In genomic region chr17:50953518-50953830, GRCh38 we compare ENCODE assay signal across 16 cellular contexts.
A peak's percentile ranks its signal among the peaks of the same experiment; 100 is the strongest.
DNase-seq lines count a peak whose midpoint lies in the region; ATAC-seq and TF ChIP-seq lines count a peak whose summit lies in the region.
"Had no signal": no experiment of that assay in that cellular context is flagged by ENCODE, and none has a peak within 500 bp of the region (broad histone marks: within the 10 kb centered on the region; RNA-seq: fewer than 3 reads in every experiment).

No MANE protein-coding gene starts in this region.

- H3K4me3 ChIP-seq in GM23338: no peak overlapping the region
- no peak overlapping the region for H3K4me3 ChIP-seq in skeletal muscle satellite cell (ENCODE audit: low read length)

- peak overlapping the region; percentile 83 for H3K27ac Mint-ChIP-seq in GM23338
- peak overlapping the region; percentile 65; the same call in 1 of the 2 replicates for H3K27ac Mint-ChIP-seq in WTC11
- H3K27ac Mint-ChIP-seq in glutamatergic neuron (ENCODE audit: unreplicated experiment): peak overlapping the region; percentile 88
- H3K27ac Mint-ChIP-seq: CD4-positive, alpha-beta T cell; stimulated activated memory B cell treated with anti-CD40 and anti-IgM and Interleukin-4, amounts not matched to agents 10 μg/mL and 1 μg/mL and 100 μg/mL, for 72 hours had no signal

- H3K36me3 ChIP-seq in GM23338 (ENCODE audit: insufficient read depth): no peaks in the 10 kb centered on the region
- no peaks in the 10 kb centered on the region for H3K36me3 ChIP-seq in skeletal muscle satellite cell (ENCODE audit: insufficient read depth, low read length)

- no peak overlapping the region for H3K27ac ChIP-seq in GM23338 (ENCODE audit: low read depth)

- H3K4me1 ChIP-seq in GM23338 (ENCODE audit: insufficient read depth) (peaks cover 36% of the 10 kb centered on the region), skeletal muscle satellite cell (ENCODE audit: control insufficient read depth, insufficient read depth, low read length) (peaks cover 60% of the 10 kb centered on the region)

- no peaks in the 10 kb centered on the region for H3K36me3 Mint-ChIP-seq in GM23338 (ENCODE audit: low read depth)
- no peaks in the 10 kb centered on the region for H3K36me3 Mint-ChIP-seq in WTC11
- H3K36me3 Mint-ChIP-seq in glutamatergic neuron (ENCODE audit: unreplicated experiment): no peaks in the 10 kb centered on the region
- H3K36me3 Mint-ChIP-seq: stimulated activated memory B cell treated with anti-CD40 and anti-IgM and Interleukin-4, amounts not matched to agents 10 μg/mL and 1 μg/mL and 100 μg/mL, for 72 hours had no signal

- H3K79me2 ChIP-seq in GM23338 (replicated peaks; ENCODE audit: insufficient read depth): no peaks in the 10 kb centered on the region

- no peaks in the 10 kb centered on the region for H3F3A ChIP-seq in GM23338 (replicated peaks; ENCODE audit: low read depth)

- CTCF ChIA-PET in WTC11 (lab: Charles Lee): interaction anchor here (1.4 to 6.6 kb wide), 7 partner anchors 22 to 169 kb away, joined by 5 to 85 read pairs (median 15); partner anchors contain the start of gene TOB1

- H3K4me2 ChIP-seq in GM23338 (no peak overlapping the region), skeletal muscle satellite cell (ENCODE audit: low read length) (peak overlapping the region; percentile 63)

- DNase-seq in GM23338 (ENCODE audit: low spot score): no peak
- no peak for DNase-seq in WTC11 (ENCODE audit: low spot score)
- DNase-seq in glutamatergic neuron: no peak
- no peak for DNase-seq in DMS53 (lab: John Stamatoyannopoulos, UW)
- no peak for DNase-seq in activated CD4-positive, CD25-positive, alpha-beta regulatory T cell (lab: John Stamatoyannopoulos, UW)
- DNase-seq: activated CD4-positive, alpha-beta T cell treated with anti-CD3 and anti-CD28 coated beads, Interleukin-2, amount 50 U/mL, for 4 hours; activated naive CD4-positive, alpha-beta T cell treated with anti-CD3 and anti-CD28 coated beads for 36 hours; CD4-positive, alpha-beta T cell; GF-D8; stimulated activated CD4-positive, alpha-beta T cell treated with anti-CD3 and anti-CD28 coated beads, Interleukin-1b, Interleukin-23, amount 100 ng/mL, for 48 hours had no signal

- H3K27me3 ChIP-seq in GM23338 (ENCODE audit: insufficient read depth) (no peaks in the 10 kb centered on the region), skeletal muscle satellite cell (ENCODE audit: control insufficient read depth, insufficient read depth, low read length) (no peaks in the 10 kb centered on the region)
- H3K27me3 ChIP-seq: foreskin keratinocyte had no signal

- no peaks in the 10 kb centered on the region for H4K20me1 ChIP-seq in GM23338 (replicated peaks; ENCODE audit: insufficient read depth)

- no peak overlapping the region for H2AFZ ChIP-seq in GM23338

- no peaks in the 10 kb centered on the region for H3K9me3 ChIP-seq in skeletal muscle satellite cell (replicated peaks; ENCODE audit: low read length)

- H3K9me3 Mint-ChIP-seq in GM23338: no peaks in the 10 kb centered on the region
- H3K9me3 Mint-ChIP-seq in WTC11: no peaks in the 10 kb centered on the region
- H3K9me3 Mint-ChIP-seq in glutamatergic neuron (ENCODE audit: unreplicated experiment): peaks cover 26% of the 10 kb centered on the region
- H3K9me3 Mint-ChIP-seq: activated naive CD4-positive, alpha-beta T cell treated with anti-CD3 and anti-CD28 coated beads for 36 hours; CD4-positive, alpha-beta T cell; stimulated activated memory B cell treated with anti-CD40 and anti-IgM and Interleukin-4, amounts not matched to agents 10 μg/mL and 1 μg/mL and 100 μg/mL, for 72 hours had no signal

- peak overlapping the region; percentile 50 for H3K9ac ChIP-seq in skeletal muscle satellite cell (ENCODE audit: low read depth, low read length)

- H3K4me1 Mint-ChIP-seq in GM23338 (peaks cover 50% of the 10 kb centered on the region), WTC11 (peaks cover 64% of the 10 kb centered on the region), glutamatergic neuron (ENCODE audit: low read depth, unreplicated experiment) (peaks cover 48% of the 10 kb centered on the region)

- H3K4me3 Mint-ChIP-seq in GM23338 (no peak overlapping the region), WTC11 (no peak overlapping the region), glutamatergic neuron (ENCODE audit: unreplicated experiment) (peak overlapping the region; percentile 64)
- H3K4me3 Mint-ChIP-seq: activated naive CD4-positive, alpha-beta T cell treated with anti-CD3 and anti-CD28 coated beads for 36 hours; CD4-positive, alpha-beta T cell; stimulated activated memory B cell treated with anti-CD40 and anti-IgM and Interleukin-4, amounts not matched to agents 10 μg/mL and 1 μg/mL and 100 μg/mL, for 72 hours had no signal

- H3K27me3 Mint-ChIP-seq in GM23338 (ENCODE audit: insufficient read depth, low read depth, poor library complexity) (peaks cover 8% of the 10 kb centered on the region), WTC11 (ENCODE audit: low read depth) (no peaks in the 10 kb centered on the region), glutamatergic neuron (ENCODE audit: unreplicated experiment) (peaks cover 24% of the 10 kb centered on the region)
- H3K27me3 Mint-ChIP-seq: CD4-positive, alpha-beta T cell had no signal

- H3K9me2 ChIP-seq in GM23338 (ENCODE audit: insufficient read depth): no peaks in the 10 kb centered on the region

- POLR2A ChIA-PET in WTC11 (lab: Charles Lee): interaction anchor here (1.0 to 2.8 kb wide), 2 partner anchors 9 to 87 kb away, joined by 3 to 22 read pairs; partner anchors contain the start of gene TOB1

- TF ChIP-seq CTCF in GM23338 (conservative IDR thresholded peaks at IDR 0.05; ENCODE audit: low read depth in 2 of 2) (no peak), WTC11 (IDR thresholded peaks at IDR 0.05) (no peak), glutamatergic neuron (IDR thresholded peaks at IDR 0.05; ENCODE audit: partially characterized antibody, unreplicated experiment) (no peak)

- ATAC-seq in GM23338 (no peak), WTC11 (no peak), GM21367 (IDR thresholded peaks at IDR 0.05; ENCODE audit: unreplicated experiment) (no peak), HG02852 (IDR thresholded peaks at IDR 0.05; ENCODE audit: unreplicated experiment) (no peak)
- ATAC-seq: left lobe of liver; stimulated activated memory B cell treated with anti-CD40 and anti-IgM and Interleukin-4, amounts not matched to agents 10 μg/mL and 1 μg/mL and 100 μg/mL, for 72 hours had no signal

TF ChIP-seq in GM23338, 12 proteins besides CTCF, POLR2A, EP300 and RAD21 (continues in another document):
- TF ChIP-seq CREB1 (CRISPR knock-in tag; IDR thresholded peaks at IDR 0.05; ENCODE audit: low read depth): no peak
- TF ChIP-seq NANOG (IDR thresholded peaks at IDR 0.05; ENCODE audit: borderline replicate concordance): no peak
- TF ChIP-seq, protein P1, sequence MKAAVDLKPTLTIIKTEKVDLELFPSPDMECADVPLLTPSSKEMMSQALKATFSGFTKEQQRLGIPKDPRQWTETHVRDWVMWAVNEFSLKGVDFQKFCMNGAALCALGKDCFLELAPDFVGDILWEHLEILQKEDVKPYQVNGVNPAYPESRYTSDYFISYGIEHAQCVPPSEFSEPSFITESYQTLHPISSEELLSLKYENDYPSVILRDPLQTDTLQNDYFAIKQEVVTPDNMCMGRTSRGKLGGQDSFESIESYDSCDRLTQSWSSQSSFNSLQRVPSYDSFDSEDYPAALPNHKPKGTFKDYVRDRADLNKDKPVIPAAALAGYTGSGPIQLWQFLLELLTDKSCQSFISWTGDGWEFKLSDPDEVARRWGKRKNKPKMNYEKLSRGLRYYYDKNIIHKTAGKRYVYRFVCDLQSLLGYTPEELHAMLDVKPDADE (IDR thresholded peaks at IDR 0.05): no peak

TF ChIP-seq in WTC11, 78 proteins besides CTCF, POLR2A, EP300 and RAD21 (continues in another document):
- TF ChIP-seq GABPB1 (CRISPR knock-in tag; IDR thresholded peaks at IDR 0.05) (no peak), HMGA2 (CRISPR knock-in tag; IDR thresholded peaks at IDR 0.05) (no peak), ZSCAN18 (CRISPR knock-in tag; IDR thresholded peaks at IDR 0.05) (no peak), ZNF121 (CRISPR knock-in tag; IDR thresholded peaks at IDR 0.05) (no peak), ATF1 (CRISPR knock-in tag; IDR thresholded peaks at IDR 0.05) (no peak), CREB1 (CRISPR knock-in tag; IDR thresholded peaks at IDR 0.05) (no peak)
- TF ChIP-seq, protein P2, sequence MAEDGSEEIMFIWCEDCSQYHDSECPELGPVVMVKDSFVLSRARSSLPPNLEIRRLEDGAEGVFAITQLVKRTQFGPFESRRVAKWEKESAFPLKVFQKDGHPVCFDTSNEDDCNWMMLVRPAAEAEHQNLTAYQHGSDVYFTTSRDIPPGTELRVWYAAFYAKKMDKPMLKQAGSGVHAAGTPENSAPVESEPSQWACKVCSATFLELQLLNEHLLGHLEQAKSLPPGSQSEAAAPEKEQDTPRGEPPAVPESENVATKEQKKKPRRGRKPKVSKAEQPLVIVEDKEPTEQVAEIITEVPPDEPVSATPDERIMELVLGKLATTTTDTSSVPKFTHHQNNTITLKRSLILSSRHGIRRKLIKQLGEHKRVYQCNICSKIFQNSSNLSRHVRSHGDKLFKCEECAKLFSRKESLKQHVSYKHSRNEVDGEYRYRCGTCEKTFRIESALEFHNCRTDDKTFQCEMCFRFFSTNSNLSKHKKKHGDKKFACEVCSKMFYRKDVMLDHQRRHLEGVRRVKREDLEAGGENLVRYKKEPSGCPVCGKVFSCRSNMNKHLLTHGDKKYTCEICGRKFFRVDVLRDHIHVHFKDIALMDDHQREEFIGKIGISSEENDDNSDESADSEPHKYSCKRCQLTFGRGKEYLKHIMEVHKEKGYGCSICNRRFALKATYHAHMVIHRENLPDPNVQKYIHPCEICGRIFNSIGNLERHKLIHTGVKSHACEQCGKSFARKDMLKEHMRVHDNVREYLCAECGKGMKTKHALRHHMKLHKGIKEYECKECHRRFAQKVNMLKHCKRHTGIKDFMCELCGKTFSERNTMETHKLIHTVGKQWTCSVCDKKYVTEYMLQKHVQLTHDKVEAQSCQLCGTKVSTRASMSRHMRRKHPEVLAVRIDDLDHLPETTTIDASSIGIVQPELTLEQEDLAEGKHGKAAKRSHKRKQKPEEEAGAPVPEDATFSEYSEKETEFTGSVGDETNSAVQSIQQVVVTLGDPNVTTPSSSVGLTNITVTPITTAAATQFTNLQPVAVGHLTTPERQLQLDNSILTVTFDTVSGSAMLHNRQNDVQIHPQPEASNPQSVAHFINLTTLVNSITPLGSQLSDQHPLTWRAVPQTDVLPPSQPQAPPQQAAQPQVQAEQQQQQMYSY (CRISPR knock-in tag; IDR thresholded peaks at IDR 0.05): no peak
